Comparison of ENCODE assay signal across 24 cellular contexts in genomic region chr9:112422417-112423148, GRCh38. TPM values are rescaled to one million over a fixed set of nuclear protein-coding genes. Genes with fewer than 3 reads are reported as not detected.
DNase-seq lines count a peak whose midpoint lies in the region; ATAC-seq, FAIRE-seq and TF ChIP-seq lines count a peak whose summit lies in the region.
"Had no signal": no experiment of that assay in that cellular context is flagged by ENCODE, and none has a peak within 500 bp of the region (broad histone marks: within the 10 kb centered on the region; RNA-seq: fewer than 3 reads in every experiment).

No MANE protein-coding gene starts in this region.

- H2BK120ac ChIP-seq in mesenchymal stem cell (ENCODE audit: low read depth, low read length) = no peak overlapping the region

- peaks cover 4% of the 10 kb centered on the region for H3K79me1 ChIP-seq in mesenchymal stem cell (replicated peaks; ENCODE audit: low read length, poor library complexity, severe bottlenecking)

- no peak for TF ChIP-seq POLR2A in K562 (conservative IDR thresholded peaks at IDR 0.05)

- H3K36me3 Mint-ChIP-seq in activated naive CD8-positive, alpha-beta T cell treated with anti-CD3 and anti-CD28 coated beads, Interleukin-2, amount 50 U/mL, for 24 hours (ENCODE audit: low read depth) = peaks cover 9% of the 10 kb centered on the region
- peaks cover 5% of the 10 kb centered on the region for H3K36me3 Mint-ChIP-seq in activated naive CD8-positive, alpha-beta T cell treated with anti-CD3 and anti-CD28 coated beads for 36 hours

- 0% methylated on average over 3 of the region's 3 CpGs for WGBS in K562 (ENCODE audit: insufficient coverage, low coverage, missing lambda C conversion rate)
- WGBS in mesenchymal stem cell = 98% methylated on average over 3 of the region's 3 CpGs

- H2AFZ ChIP-seq in K562 (ENCODE audit: low read depth, low read length) (0 out of 2 replicates have a peak overlapping the region, but pooled peaks have one; percentile 2), mesenchymal stem cell (ENCODE audit: low read depth, low read length) (no peak overlapping the region)

- H4K91ac ChIP-seq in mesenchymal stem cell (ENCODE audit: low read length) = no peak overlapping the region

- in situ Hi-C loops in K562 (cut with MboI) = no loop called here

- H3K4me3 ChIP-seq in K562 (no peak overlapping the region), mesenchymal stem cell (ENCODE audit: insufficient read depth in 1 of 2, low read depth in 1 of 2, low read length in 2 of 2) (no peak overlapping the region)
- H3K4me3 ChIP-seq: HAP-1, MG63 had no signal

- peak in 1 of 2 experiments; percentile 14; a peak in 2 of 4 replicates for TF ChIP-seq RAD21 in K562 (CRISPR knock-in tag; conservative IDR thresholded peaks at IDR 0.05 in 1 of 2, IDR thresholded peaks at IDR 0.05 in 1 of 2)

- no peaks in the 10 kb centered on the region for H3K9me1 ChIP-seq in K562 (ENCODE audit: control insufficient read depth, insufficient read depth, low read length)

- no peaks in the 10 kb centered on the region for H3K27me3 ChIP-seq in K562 (ENCODE audit: control insufficient read depth in 2 of 2, insufficient read depth in 2 of 2, low read length in 2 of 2)
- no peaks in the 10 kb centered on the region for H3K27me3 ChIP-seq in mesenchymal stem cell (ENCODE audit: control insufficient read depth in 1 of 2, insufficient read depth in 1 of 2, low read length in 2 of 2)
- H3K27me3 ChIP-seq: BE2C, MG63 had no signal

- H3K4me2 ChIP-seq in K562 (ENCODE audit: insufficient read depth, low read length) (peak overlapping the region; percentile 12), mesenchymal stem cell (ENCODE audit: low read length, poor library complexity, severe bottlenecking) (no peak overlapping the region)

- no TSS peak for BruUV-seq in K562 (replicated peaks; lab: Mats Ljungman, UMichigan)

- POLR2A ChIA-PET in K562 (lab: Yijun Ruan, JAX) = interaction anchor here (0.8 to 1.8 kb wide), 4 partner anchors 12 to 178 kb away, joined by 4 to 5 read pairs (median 4); partner anchors contain the start of gene HSDL2

- H3K14ac ChIP-seq in mesenchymal stem cell (ENCODE audit: low read length in 2 of 2) = no peak overlapping the region

- H3K9me3 ChIP-seq in K562 (replicated peaks; ENCODE audit: control insufficient read depth, insufficient read depth, low read depth, low read length) (no peaks in the 10 kb centered on the region), mesenchymal stem cell (ENCODE audit: control insufficient read depth, low read length) (no peaks in the 10 kb centered on the region)
- H3K9me3 ChIP-seq: BE2C, HAP-1, MG63 had no signal

- no peaks in the 10 kb centered on the region for H3K9me3 Mint-ChIP-seq in activated naive CD8-positive, alpha-beta T cell treated with anti-CD3 and anti-CD28 coated beads, Interleukin-2, amount 50 U/mL, for 24 hours
- H3K9me3 Mint-ChIP-seq in activated naive CD8-positive, alpha-beta T cell treated with anti-CD3 and anti-CD28 coated beads for 36 hours = no peaks in the 10 kb centered on the region
- H3K9me3 Mint-ChIP-seq: CD14-positive monocyte, HFFc6 had no signal

- no peaks in the 10 kb centered on the region for H3K79me2 ChIP-seq in K562 (ENCODE audit: control insufficient read depth, insufficient read depth, low read length)

- H3K4me1 ChIP-seq in K562 (replicated peaks in 1 of 2; ENCODE audit: control insufficient read depth in 2 of 2, insufficient read depth in 2 of 2, low read length in 2 of 2) = peaks cover 15 to 28% of the 10 kb centered on the region in 2 experiments; a peak in 4 of 5 replicates
- H3K4me1 ChIP-seq in mesenchymal stem cell (ENCODE audit: control insufficient read depth, insufficient read depth, low read depth, low read length) = peaks cover 1% of the 10 kb centered on the region
- H3K4me1 ChIP-seq: BE2C, HAP-1 had no signal

- H3K9ac ChIP-seq in K562 (ENCODE audit: insufficient read depth in 1 of 2, low read depth in 2 of 2, low read length in 2 of 2) (peak overlapping the region in 1 of 2 experiments; percentile 27; a peak in 1 of 4 replicates), mesenchymal stem cell (ENCODE audit: low read length) (no peak overlapping the region)

- H3K4ac ChIP-seq in mesenchymal stem cell (ENCODE audit: low read depth in 1 of 2, low read length in 2 of 2) = no peak overlapping the region

- peak overlapping the region; percentile 14; the same call in 2 of the 3 replicates for H3K27ac ChIP-seq in K562 (ENCODE audit: extremely low read depth, low read depth, low read length)
- H3K27ac ChIP-seq in mesenchymal stem cell (ENCODE audit: low read length, poor library complexity, severe bottlenecking) = peak overlapping the region; percentile 29
- H3K27ac ChIP-seq: 22Rv1, RWPE1 had no signal

- no peaks in the 10 kb centered on the region for H4K20me1 ChIP-seq in K562 (replicated peaks; ENCODE audit: control insufficient read depth, insufficient read depth, low read length)

- no peak for ATAC-seq in activated naive CD8-positive, alpha-beta T cell treated with anti-CD3 and anti-CD28 coated beads, Interleukin-2, amount 50 U/mL, for 24 hours
- ATAC-seq in K562 (peak; percentile 85), GM21723 (IDR thresholded peaks at IDR 0.05; ENCODE audit: unreplicated experiment) (no peak)
- ATAC-seq: Panc1 had no signal

- H3K23ac ChIP-seq in mesenchymal stem cell (ENCODE audit: low read length in 2 of 2) = no peak overlapping the region

- peaks cover 17% of the 10 kb centered on the region; the same call in 1 of the 3 replicates for H3K36me3 ChIP-seq in K562 (ENCODE audit: control insufficient read depth, insufficient read depth, low read length)
- H3K36me3 ChIP-seq in mesenchymal stem cell (ENCODE audit: control insufficient read depth in 1 of 2, insufficient read depth in 2 of 2, low read depth in 1 of 2, low read length in 2 of 2) = peaks cover 12 to 48% of the 10 kb centered on the region in 2 experiments
- H3K36me3 ChIP-seq: BE2C had no signal

- CTCF ChIA-PET in K562 (lab: Yijun Ruan, JAX; ENCODE audit: low intra/inter-chr PET ratio) = interaction anchor here (0.6 kb wide), 1 partner anchor 1236 kb away, joined by 4 read pairs; no protein-coding TSS in a partner anchor

- peak overlapping the region; percentile 5 for H3K27ac Mint-ChIP-seq in activated naive CD8-positive, alpha-beta T cell treated with anti-CD3 and anti-CD28 coated beads, Interleukin-2, amount 50 U/mL, for 24 hours
- no peak overlapping the region for H3K27ac Mint-ChIP-seq in activated naive CD8-positive, alpha-beta T cell treated with anti-CD3 and anti-CD28 coated beads for 36 hours

- no peaks in the 10 kb centered on the region for H3K27me3 Mint-ChIP-seq in activated naive CD8-positive, alpha-beta T cell treated with anti-CD3 and anti-CD28 coated beads, Interleukin-2, amount 50 U/mL, for 24 hours
- H3K27me3 Mint-ChIP-seq in activated naive CD8-positive, alpha-beta T cell treated with anti-CD3 and anti-CD28 coated beads for 36 hours = no peaks in the 10 kb centered on the region

- H3K4me3 Mint-ChIP-seq in activated naive CD8-positive, alpha-beta T cell treated with anti-CD3 and anti-CD28 coated beads, Interleukin-2, amount 50 U/mL, for 24 hours = no peak overlapping the region
- H3K4me3 Mint-ChIP-seq in activated naive CD8-positive, alpha-beta T cell treated with anti-CD3 and anti-CD28 coated beads for 36 hours = no peak overlapping the region
- H3K4me3 Mint-ChIP-seq: CD14-positive monocyte, HFFc6 had no signal

- peak; percentile 99 for TF ChIP-seq EP300 in K562 (IDR thresholded peaks at IDR 0.05; ENCODE audit: low read length)

- no peak overlapping the region for H2BK12ac ChIP-seq in mesenchymal stem cell (ENCODE audit: low read length in 2 of 2)

- intact Hi-C loops in K562 (cut with micrococcal nuclease) = loop anchor here (1.0 to 5.0 kb wide), 3 partner anchors 40 to 70 kb away; partner anchors contain the start of gene HSDL2

- H4K8ac ChIP-seq in mesenchymal stem cell (ENCODE audit: low read length) = no peak overlapping the region

- peak; percentile 94 for FAIRE-seq in K562 (lab: Jason Lieb, UNC)
- FAIRE-seq: GM18507 had no signal

- no peak overlapping the region for H3K18ac ChIP-seq in mesenchymal stem cell (ENCODE audit: low read depth in 1 of 2, low read length in 2 of 2)

- DNase-seq in activated naive CD8-positive, alpha-beta T cell treated with anti-CD3 and anti-CD28 coated beads, Interleukin-2, amount 50 U/mL, for 24 hours = no peak
- no peak for DNase-seq in activated naive CD8-positive, alpha-beta T cell treated with anti-CD3 and anti-CD28 coated beads for 36 hours
- DNase-seq in K562 (ENCODE audit: extremely low read depth in 1 of 4, low spot score in 3 of 4) (peak; percentile 63 to 89 (median 76)), mesenchymal stem cell (no peak), NCI-H187 (lab: John Stamatoyannopoulos, UW) (no peak), NCI-H526 (lab: John Stamatoyannopoulos, UW) (no peak)
- DNase-seq: BE2C, GOT3, KG1, MG63, NCI-H1105 treated with DMSO at 0.1 percent for 48 hours, NCI-H146, NCI-H2029, NCI-H446, NCI-H526 treated with DMSO at 0.1 percent for 48 hours, SHP77 had no signal

- peaks cover 6% of the 10 kb centered on the region for H3K4me1 Mint-ChIP-seq in activated naive CD8-positive, alpha-beta T cell treated with anti-CD3 and anti-CD28 coated beads, Interleukin-2, amount 50 U/mL, for 24 hours
- H3K4me1 Mint-ChIP-seq in activated naive CD8-positive, alpha-beta T cell treated with anti-CD3 and anti-CD28 coated beads for 36 hours = peaks cover 3% of the 10 kb centered on the region
- H3K4me1 Mint-ChIP-seq: CD14-positive monocyte had no signal

- no peak overlapping the region for H2BK15ac ChIP-seq in mesenchymal stem cell (ENCODE audit: low read depth, poor library complexity, severe bottlenecking)

- TF ChIP-seq CTCF in K562 (IDR thresholded peaks at IDR 0.05 in 2 of 3, conservative IDR thresholded peaks at IDR 0.05 in 1 of 3; ENCODE audit: insufficient read depth in 2 of 3, low read depth in 1 of 3, low read length in 3 of 3) = no peak

- H2AK5ac ChIP-seq in mesenchymal stem cell (ENCODE audit: low read length, severe bottlenecking) = no peak overlapping the region

- H2BK5ac ChIP-seq in mesenchymal stem cell (ENCODE audit: low read depth, low read length, poor library complexity, severe bottlenecking) = no peak overlapping the region

RNA-seq across cellular contexts. Expression of gene HSDL2, which starts 42.7 kb away (rescaled TPM):
- 10 to 100 TPM; 21.4 to 22.3 TPM for total RNA-seq in activated naive CD8-positive, alpha-beta T cell treated with anti-CD3 and anti-CD28 coated beads for 36 hours
- total RNA-seq in K562 (2011; cell fraction: chromatin; rRNA removed; ENCODE audit: low replicate concordance) = 17.0 and 29.9 TPM in 2 replicates
- 11.0 and 12.2 TPM in 2 replicates for total RNA-seq in K562 (2011; cell fraction: nucleolus; rRNA removed)
- 15.3 and 17.0 TPM in 2 replicates for total RNA-seq in K562 (2011; cell fraction: nucleoplasm; rRNA removed)
- total RNA-seq in K562 (2014; rRNA removed) = 22.8 and 23.1 TPM in 2 replicates
- total RNA-seq in K562 (2014; rRNA removed; fragmentation: Illumina TruSeq; extraction: Trizol) = 43.4 and 46.3 TPM in 2 replicates
- total RNA-seq in K562 (2015; rRNA removed; fragmentation: Illumina TruSeq; extraction: Trizol) = 37.6 and 40.3 TPM in 2 replicates
- 28.8 and 29.7 TPM in 2 replicates for total RNA-seq in K562 (2021)
- polyA plus RNA-seq in K562 (2011; rRNA removed) = 64.8 and 74.1 TPM in 2 replicates
- polyA plus RNA-seq in K562 (2011; cell fraction: cytosol; rRNA removed) = 11.2 and 23.1 TPM in 2 replicates
- 7.7 and 15.4 TPM in 2 replicates for polyA plus RNA-seq in K562 (2011; cell fraction: nucleus; rRNA removed)
- 29.3 and 34.5 TPM in 2 replicates for polyA plus RNA-seq in K562 (2012)
- polyA plus RNA-seq in K562 (2014; fragmentation: Illumina TruSeq; extraction: Trizol) = 33.3 and 37.4 TPM in 2 replicates
- polyA plus RNA-seq in K562 (2014; fragmentation: Nextera tagmentation; extraction: Ambion mirVana) = 10 to 100 TPM; 32.7 to 35.6 TPM
- 23.1 and 24.6 TPM in 2 replicates for polyA plus RNA-seq in K562 (2014; rRNA removed)
- polyA minus RNA-seq in K562 (2011; rRNA and poly(A)+ RNA removed) = 98.5 and 105 TPM in 2 replicates
- 31.7 and 40.8 TPM in 2 replicates for polyA minus RNA-seq in K562 (2011; cell fraction: cytosol; rRNA and poly(A)+ RNA removed)
- polyA minus RNA-seq in K562 (2011; cell fraction: nucleus; rRNA and poly(A)+ RNA removed) = 7.9 and 16.2 TPM in 2 replicates
- 17.9 TPM for polyA plus RNA-seq in mesenchymal stem cell (2013, experiment 1 of 2)
- polyA plus RNA-seq in mesenchymal stem cell (2013, experiment 2 of 2) = 18.1 TPM

Comparison
In these comparisons a context has a peak if more than half of its experiments do, and no peak if none do; other contexts are left out.
1. DNase-seq: peak in K562 (4 of 4); none in activated naive CD8-positive, alpha-beta T cell treated with anti-CD3 and anti-CD28 coated beads, Interleukin-2, amount 50 U/mL, for 24 hours (single experiment), activated naive CD8-positive, alpha-beta T cell treated with anti-CD3 and anti-CD28 coated beads for 36 hours (single experiment), mesenchymal stem cell (single experiment), NCI-H187 (0 of 2) and NCI-H526 (0 of 2).